In the genomic region with DNA sequence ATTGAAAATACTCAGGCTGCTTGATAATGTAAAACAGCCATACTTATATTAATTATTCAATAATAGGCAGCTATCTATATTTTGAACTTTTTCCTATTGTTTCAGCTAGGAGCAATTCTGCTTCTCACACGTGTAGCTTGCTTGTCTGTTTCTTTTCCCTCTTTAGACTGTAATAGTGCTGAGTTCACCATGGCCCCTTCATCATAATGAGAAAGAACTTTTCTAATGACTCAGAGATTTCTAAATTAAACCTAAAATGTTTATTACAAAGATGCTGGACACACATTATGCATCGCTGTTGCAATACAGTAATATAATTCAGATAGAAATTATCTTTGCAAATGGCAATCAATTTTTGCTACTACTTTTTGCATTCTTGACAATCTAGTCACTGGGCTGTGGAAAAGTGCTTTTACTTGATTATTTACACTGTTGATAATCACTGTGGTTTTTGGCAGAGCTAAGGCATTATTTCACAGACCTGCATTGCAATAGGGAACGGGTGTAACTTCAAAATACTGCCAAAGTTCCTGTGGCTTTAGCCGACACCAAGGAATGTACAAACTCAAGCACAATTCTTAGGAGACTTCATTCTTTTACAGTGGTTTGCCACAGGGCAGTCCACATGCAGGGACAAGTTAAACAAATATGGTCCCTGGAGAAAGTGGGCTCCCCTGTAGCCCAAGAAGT, we compare ENCODE assay signal across 8 cellular contexts.
DNase-seq lines count a peak whose midpoint lies in the region; ATAC-seq and TF ChIP-seq lines count a peak whose summit lies in the region.

No MANE protein-coding gene starts in this region.

- no peak for TF ChIP-seq CTCF in HFFc6 (IDR thresholded peaks at IDR 0.05)
- TF ChIP-seq CTCF in astrocyte of the cerebellum (IDR thresholded peaks at IDR 0.05; ENCODE audit: low read depth, low read length, missing control alignments) = no peak

- H3K4me1 ChIP-seq in subcutaneous abdominal adipose tissue (ENCODE audit: control insufficient read depth in 5 of 5, insufficient read depth in 5 of 5, low read length in 5 of 5) = peaks cover 0 to 33% (median 24%) of the 10 kb centered on the region in 5 donors

- peak overlapping the region; percentile 78 for H3K27ac ChIP-seq in subcutaneous abdominal adipose tissue (ENCODE audit: low read depth, low read length)

- ATAC-seq in GM21526 (IDR thresholded peaks at IDR 0.05; ENCODE audit: low FRiP score, unreplicated experiment) (no peak), HG03025 (IDR thresholded peaks at IDR 0.05; ENCODE audit: low FRiP score, unreplicated experiment) (no peak)

- H3K9me3 Mint-ChIP-seq in HFFc6 = no peaks in the 10 kb centered on the region

- H3K9me3 ChIP-seq in subcutaneous abdominal adipose tissue (ENCODE audit: control insufficient read depth in 5 of 5, low read length in 5 of 5) = no peaks in the 10 kb centered on the region

- peak overlapping the region; percentile 81 for H3K27ac Mint-ChIP-seq in HFFc6

- peaks cover 37% of the 10 kb centered on the region for H3K4me1 Mint-ChIP-seq in HFFc6 (ENCODE audit: low read depth)

- H3K9ac ChIP-seq in subcutaneous abdominal adipose tissue (ENCODE audit: low read length in 5 of 5) = no peak overlapping the region

- H3K27me3 Mint-ChIP-seq in HFFc6 (ENCODE audit: insufficient read depth) = no peaks in the 10 kb centered on the region

- no peaks in the 10 kb centered on the region for H3K36me3 ChIP-seq in subcutaneous abdominal adipose tissue (ENCODE audit: control insufficient read depth in 5 of 5, insufficient read depth in 5 of 5, low read length in 5 of 5)

- H3K4me3 ChIP-seq in astrocyte of the cerebellum (ENCODE audit: low read depth, low read length) (no peak overlapping the region), subcutaneous abdominal adipose tissue (ENCODE audit: low read depth in 1 of 5, low read length in 5 of 5) (no peak overlapping the region)

- H3K4me3 Mint-ChIP-seq in HFFc6 = peak overlapping the region; percentile 40; the same call in 1 of the 2 replicates

- H3K27me3 ChIP-seq in subcutaneous abdominal adipose tissue (ENCODE audit: control insufficient read depth in 5 of 5, insufficient read depth in 4 of 5, low read length in 5 of 5) = no peaks in the 10 kb centered on the region

- in situ Hi-C loops in astrocyte of the cerebellum (cut with HindIII; ENCODE audit: low sequenced_read_pairs) = loop anchor here (5.0 kb wide), 1 partner anchor 121 kb away; no protein-coding TSS in a partner anchor

- peaks cover 5% of the 10 kb centered on the region; the same call in 1 of the 2 replicates for H3K36me3 Mint-ChIP-seq in HFFc6 (ENCODE audit: low read depth)

- DNase-seq in HFFc6 (peak; percentile 98), astrocyte of the cerebellum (ENCODE audit: low read depth) (peak; percentile 100), iris pigment epithelial cell (ENCODE audit: low read depth) (peak; percentile 100), KG1 (lab: John Stamatoyannopoulos, UW) (no peak), inferior parietal cortex (ENCODE audit: extremely low spot score) (no peak)

Comparison
In these comparisons a context has a peak if more than half of its experiments do, and no peak if none do; other contexts are left out.
1. DNase-seq: peak in HFFc6 (single experiment), astrocyte of the cerebellum (single experiment) and iris pigment epithelial cell (single experiment); none in KG1 (single experiment) and inferior parietal cortex (single experiment).